9 cellular contexts compared by ENCODE assay signal in the genomic region with DNA sequence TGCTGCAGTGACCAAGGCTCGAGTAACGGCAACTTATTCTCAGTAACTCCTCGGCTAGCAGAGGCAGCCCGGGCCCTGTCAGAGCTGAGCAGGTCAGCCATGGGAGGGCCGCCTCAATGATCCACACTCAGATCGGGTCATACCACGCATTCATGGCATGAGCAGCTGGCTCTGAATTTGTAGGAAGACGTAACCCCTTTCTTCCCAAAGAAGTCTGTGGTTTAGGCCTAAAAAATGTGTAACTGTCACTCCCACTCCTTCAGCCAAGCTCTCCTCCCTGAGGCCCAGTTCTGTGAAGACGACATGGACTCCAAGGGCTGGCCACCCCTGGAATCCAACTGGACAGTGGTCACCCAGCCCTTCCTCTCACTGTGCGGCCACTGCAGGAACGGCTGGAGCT. TPM values are rescaled to one million over a fixed set of nuclear protein-coding genes. Genes with fewer than 3 reads are reported as not detected.
DNase-seq lines count a peak whose midpoint lies in the region; ATAC-seq, FAIRE-seq and TF ChIP-seq lines count a peak whose summit lies in the region.
"Had no signal": no experiment of that assay in that cellular context is flagged by ENCODE, and none has a peak within 500 bp of the region (broad histone marks: within the 10 kb centered on the region; RNA-seq: fewer than 3 reads in every experiment).

No MANE protein-coding gene starts in this region.

- no TSS peak for BruUV-seq in K562 (replicated peaks; lab: Mats Ljungman, UMichigan)

- H3K9me3 ChIP-seq in K562 (replicated peaks; ENCODE audit: control insufficient read depth, insufficient read depth, low read depth, low read length): no peaks in the 10 kb centered on the region
- no peaks in the 10 kb centered on the region for H3K9me3 ChIP-seq in iPS-20b (ENCODE audit: insufficient read depth, low read depth, low read length)
- H3K9me3 ChIP-seq in small intestine (ENCODE audit: control insufficient read depth, low read depth): no peaks in the 10 kb centered on the region

- no peak for TF ChIP-seq RAD21 in K562 (CRISPR knock-in tag; conservative IDR thresholded peaks at IDR 0.05 in 1 of 2, IDR thresholded peaks at IDR 0.05 in 1 of 2)

- 86% methylated on average over 10 of the region's 11 CpGs for WGBS in K562 (ENCODE audit: insufficient coverage, low coverage, missing lambda C conversion rate)
- 70 to 81% (median 75%) methylated on average over 11 of the region's 11 CpGs for WGBS in small intestine, 3 donors

- peak; percentile 64 for DNase-seq in GM04503 (ENCODE audit: low read depth)
- no peak for DNase-seq in K562 (ENCODE audit: extremely low read depth in 1 of 4, low spot score in 3 of 4)
- DNase-seq in small intestine: no peak
- DNase-seq in NK-92 treated with Interleukin-12 subunit alpha and Interleukin-12 subunit beta, amount 100 ng/mL, for 24 hours (lab: John Stamatoyannopoulos, UW): no peak
- DNase-seq in NCI-H1694 treated with DMSO at 0.1 percent for 48 hours (lab: John Stamatoyannopoulos, UW): no peak
- DNase-seq: stimulated activated naive CD4-positive, alpha-beta T cell had no signal

- H2AFZ ChIP-seq in K562 (ENCODE audit: low read depth, low read length): no peak overlapping the region

- CTCF ChIA-PET in K562 (lab: Yijun Ruan, JAX; ENCODE audit: low intra/inter-chr PET ratio): no interaction called here

- TF ChIP-seq CTCF in K562 (IDR thresholded peaks at IDR 0.05 in 2 of 3, conservative IDR thresholded peaks at IDR 0.05 in 1 of 3; ENCODE audit: insufficient read depth in 2 of 3, low read depth in 1 of 3, low read length in 3 of 3): no peak

- intact Hi-C loops in K562 (cut with micrococcal nuclease): no loop called here

- H3K4me1 ChIP-seq in K562 (replicated peaks in 1 of 2; ENCODE audit: control insufficient read depth in 2 of 2, insufficient read depth in 2 of 2, low read length in 2 of 2) (peaks cover 0 to 12% of the 10 kb centered on the region in 2 experiments; a peak in 2 of 5 replicates), iPS-20b (ENCODE audit: insufficient read depth, low read length) (peaks cover 4% of the 10 kb centered on the region; the same call in 1 of the 2 replicates), small intestine (ENCODE audit: control insufficient read depth in 2 of 2, insufficient read depth in 1 of 2, low read depth in 1 of 2, low read length in 1 of 2) (no peaks in the 10 kb centered on the region)

- in situ Hi-C loops in K562 (cut with MboI): no loop called here

- H3K27me3 ChIP-seq in K562 (ENCODE audit: control insufficient read depth in 2 of 2, insufficient read depth in 2 of 2, low read length in 2 of 2) (no peaks in the 10 kb centered on the region), iPS-20b (ENCODE audit: insufficient read depth, low read length) (no peaks in the 10 kb centered on the region), small intestine (ENCODE audit: control insufficient read depth in 2 of 2, insufficient read depth in 2 of 2, low read length in 2 of 2) (no peaks in the 10 kb centered on the region)

- ATAC-seq in K562 (no peak), HG03354 (IDR thresholded peaks at IDR 0.05; ENCODE audit: poor library complexity, severe bottlenecking, unreplicated experiment) (no peak), GM21367 (IDR thresholded peaks at IDR 0.05; ENCODE audit: unreplicated experiment) (no peak)

- no peak overlapping the region for H3K4me2 ChIP-seq in K562 (ENCODE audit: insufficient read depth, low read length)

- H3K9ac ChIP-seq in K562 (ENCODE audit: insufficient read depth in 1 of 2, low read depth in 2 of 2, low read length in 2 of 2) (no peak overlapping the region), iPS-20b (ENCODE audit: low read depth, low read length) (peak overlapping the region; percentile 30; the same call in 1 of the 2 replicates)

- no peaks in the 10 kb centered on the region for H3K9me1 ChIP-seq in K562 (ENCODE audit: control insufficient read depth, insufficient read depth, low read length)

- H3K36me3 ChIP-seq in K562 (ENCODE audit: control insufficient read depth, insufficient read depth, low read length) (peaks cover 30% of the 10 kb centered on the region; the same call in 2 of the 3 replicates), iPS-20b (ENCODE audit: insufficient read depth, low read depth, low read length) (peaks cover 44% of the 10 kb centered on the region), small intestine (ENCODE audit: control insufficient read depth in 2 of 2, insufficient read depth in 2 of 2, low read length in 2 of 2) (peaks cover 0 to 2% of the 10 kb centered on the region in 2 donors)

- FAIRE-seq in K562 (lab: Jason Lieb, UNC) (no peak), small intestine (lab: Jason Lieb, UNC) (no peak)

- no peaks in the 10 kb centered on the region for H3K79me2 ChIP-seq in K562 (ENCODE audit: control insufficient read depth, insufficient read depth, low read length)

- H3K4me3 ChIP-seq in K562 (no peak overlapping the region), iPS-20b (ENCODE audit: low read length) (no peak overlapping the region), small intestine (ENCODE audit: low read depth in 1 of 2, low read length in 2 of 2) (no peak overlapping the region)

- POLR2A ChIA-PET in K562 (lab: Yijun Ruan, JAX): interaction anchor here (0.6 kb wide), 1 partner anchor 40 kb away, joined by 3 read pairs; no protein-coding TSS in a partner anchor

- H4K20me1 ChIP-seq in K562 (replicated peaks; ENCODE audit: control insufficient read depth, insufficient read depth, low read length): peaks cover 4% of the 10 kb centered on the region; the same call in 1 of the 2 replicates

- H3K27ac ChIP-seq in K562 (ENCODE audit: extremely low read depth, low read depth, low read length) (no peak overlapping the region), iPS-20b (ENCODE audit: low read length) (no peak overlapping the region), small intestine (ENCODE audit: low read depth in 1 of 2, low read length in 1 of 2) (peak overlapping the region; percentile 35 to 97)

- no peak for TF ChIP-seq EP300 in K562 (IDR thresholded peaks at IDR 0.05; ENCODE audit: low read length)

- TF ChIP-seq POLR2A in K562 (conservative IDR thresholded peaks at IDR 0.05): peak; percentile 11; the same call in 1 of the 2 replicates

TF ChIP-seq in K562, 482 proteins besides CTCF, POLR2A, EP300 and RAD21:
- TF ChIP-seq SUPT5H (IDR thresholded peaks at IDR 0.05) (0 out of 2 replicates have a peak, but pooled peaks have one; percentile 11), SIN3A (IDR thresholded peaks at IDR 0.05; ENCODE audit: borderline replicate concordance in 2 of 2, control insufficient read depth in 1 of 2, low read depth in 2 of 2, low read length in 2 of 2) (no peak)
TF ChIP-seq in K562: peak in this region for 1.

RNA-seq across cellular contexts. Expression of a gene that starts 30.0 kb away (rescaled TPM):
- 46.5 and 64.1 TPM in 2 replicates for total RNA-seq in K562 (2011; cell fraction: chromatin; rRNA removed; ENCODE audit: low replicate concordance)
- 22.1 and 22.3 TPM in 2 replicates for total RNA-seq in K562 (2011; cell fraction: nucleolus; rRNA removed)
- 33.6 and 43.7 TPM in 2 replicates for total RNA-seq in K562 (2011; cell fraction: nucleoplasm; rRNA removed)
- total RNA-seq in K562 (2014; rRNA removed): 24.6 and 32.1 TPM in 2 replicates
- total RNA-seq in K562 (2014; rRNA removed; fragmentation: Illumina TruSeq; extraction: Trizol): 39.8 and 46.0 TPM in 2 replicates
- total RNA-seq in K562 (2015; rRNA removed; fragmentation: Illumina TruSeq; extraction: Trizol): 25.1 and 30.4 TPM in 2 replicates
- 57.3 and 57.4 TPM in 2 replicates for total RNA-seq in K562 (2021)
- polyA plus RNA-seq in K562 (2011; rRNA removed): 33.4 and 48.4 TPM in 2 replicates
- 23.5 and 28.5 TPM in 2 replicates for polyA plus RNA-seq in K562 (2011; cell fraction: cytosol; rRNA removed)
- 21.3 and 22.6 TPM in 2 replicates for polyA plus RNA-seq in K562 (2011; cell fraction: nucleus; rRNA removed)
- polyA plus RNA-seq in K562 (2012): 16.8 and 30.6 TPM in 2 replicates
- polyA plus RNA-seq in K562 (2014; fragmentation: Illumina TruSeq; extraction: Trizol): 36.4 and 39.4 TPM in 2 replicates
- 10 to 100 TPM; 50.9 to 68.5 TPM for polyA plus RNA-seq in K562 (2014; fragmentation: Nextera tagmentation; extraction: Ambion mirVana)
- 24.7 and 31.5 TPM in 2 replicates for polyA plus RNA-seq in K562 (2014; rRNA removed)
- 84.3 and 113 TPM in 2 replicates for polyA minus RNA-seq in K562 (2011; rRNA and poly(A)+ RNA removed)
- polyA minus RNA-seq in K562 (2011; cell fraction: cytosol; rRNA and poly(A)+ RNA removed): 32.5 and 47.0 TPM in 2 replicates
- 19.3 and 31.8 TPM in 2 replicates for polyA minus RNA-seq in K562 (2011; cell fraction: nucleus; rRNA and poly(A)+ RNA removed)
- 10 to 100 TPM in 2 of 3 donors, 1 to 10 TPM in 1; 9.5 to 16.5 (median 12.3) TPM for polyA plus RNA-seq in small intestine

Comparison
In these comparisons a context has a peak if more than half of its experiments do, and no peak if none do; other contexts are left out.
1. H3K27ac ChIP-seq: peak in small intestine (2 of 2); none in K562 (single experiment) and iPS-20b (single experiment).